ENCODE assay signal across 9 cellular contexts in the genomic region with DNA sequence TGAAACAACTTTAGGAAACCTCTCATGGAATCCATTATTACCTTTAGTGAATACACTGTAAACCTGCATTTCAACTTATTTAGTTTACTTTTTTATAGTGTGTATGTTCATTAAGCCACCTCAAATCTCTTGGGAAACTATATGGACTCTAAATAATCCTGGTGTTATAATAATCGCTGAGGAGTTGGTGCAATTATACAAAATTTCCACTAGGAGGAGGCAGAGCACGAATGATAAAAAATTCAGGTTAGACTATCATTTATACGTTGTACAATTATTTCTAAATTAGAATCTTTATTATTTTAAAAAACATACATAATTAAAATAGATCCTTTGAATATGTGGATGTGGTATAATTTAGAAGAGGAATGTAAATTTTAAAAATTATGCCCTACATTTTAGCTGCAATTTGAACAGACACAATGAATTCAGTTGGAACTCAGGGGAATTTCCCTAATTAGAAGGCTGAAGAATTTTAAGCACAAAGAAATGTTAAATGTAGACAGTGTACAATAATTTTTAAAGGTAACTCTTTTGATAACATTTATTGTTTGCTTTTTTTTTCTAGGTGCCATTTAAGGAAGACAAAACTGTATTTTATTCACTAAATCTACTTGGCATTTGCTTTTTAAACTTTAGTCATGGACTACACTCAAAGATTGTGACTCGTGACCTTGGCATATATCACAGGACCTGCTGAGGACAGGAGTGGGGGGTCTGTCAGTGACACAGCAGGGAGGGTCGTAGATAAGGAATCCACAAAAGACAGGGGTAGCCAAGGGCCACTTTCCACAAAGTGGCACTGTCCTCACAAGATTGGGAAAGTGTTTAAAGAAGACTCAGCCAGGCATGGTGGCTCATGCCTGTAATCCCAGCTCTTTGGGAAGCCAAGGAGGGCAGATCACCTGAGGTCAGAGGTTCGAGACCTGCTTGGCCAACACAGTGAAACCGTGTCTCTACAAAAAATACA. TPM values are rescaled to one million over a fixed set of nuclear protein-coding genes. Genes with fewer than 3 reads are reported as not detected.
DNase-seq lines count a peak whose midpoint lies in the region; ATAC-seq and TF ChIP-seq lines count a peak whose summit lies in the region.
"Had no signal": no experiment of that assay in that cellular context is flagged by ENCODE, and none has a peak within 500 bp of the region (broad histone marks: within the 10 kb centered on the region; RNA-seq: fewer than 3 reads in every experiment).

No MANE protein-coding gene starts in this region.

- no peak overlapping the region for H3K4me3 Mint-ChIP-seq in CD4-positive, alpha-beta memory T cell
- H3K4me3 Mint-ChIP-seq in stimulated activated naive B cell treated with anti-CD40 and anti-IgM and Interleukin-4, amounts not matched to agents 10 μg/mL and 1 μg/mL and 100 μg/mL, for 72 hours = no peak overlapping the region
- H3K4me3 Mint-ChIP-seq: IgD-negative memory B cell had no signal

- H3K27ac Mint-ChIP-seq in CD4-positive, alpha-beta memory T cell = peak overlapping the region in 1 of 7 donors; percentile 47
- peak overlapping the region; percentile 21 for H3K27ac Mint-ChIP-seq in stimulated activated naive B cell treated with anti-CD40 and anti-IgM and Interleukin-4, amounts not matched to agents 10 μg/mL and 1 μg/mL and 100 μg/mL, for 72 hours

- CTCF ChIA-PET in CD4-positive, alpha-beta memory T cell (lab: Charles Lee; ENCODE audit: partially characterized antibody) = interaction anchor here (0.8 to 5.7 kb wide), 11 partner anchors 10 to 945 kb away, joined by 3 to 65 read pairs (median 4); no protein-coding TSS in a partner anchor

- no peak overlapping the region for H3K4me3 ChIP-seq in CD4-positive, alpha-beta memory T cell (ENCODE audit: low read length in 2 of 2)
- H3K4me3 ChIP-seq in fibroblast of pulmonary artery (replicated peaks; ENCODE audit: low read depth, low read length) = no peak overlapping the region

- H3K36me3 ChIP-seq in CD4-positive, alpha-beta memory T cell (ENCODE audit: insufficient read depth, low read length) = no peaks in the 10 kb centered on the region

- H3K9me3 Mint-ChIP-seq in CD4-positive, alpha-beta memory T cell = peaks cover 0 to 6% (median 0%) of the 10 kb centered on the region in 8 donors
- H3K9me3 Mint-ChIP-seq in stimulated activated naive B cell treated with anti-CD40 and anti-IgM and Interleukin-4, amounts not matched to agents 10 μg/mL and 1 μg/mL and 100 μg/mL, for 72 hours = no peaks in the 10 kb centered on the region

- H3K9me3 ChIP-seq in CD4-positive, alpha-beta memory T cell (ENCODE audit: control insufficient read depth in 1 of 2, low read length in 2 of 2) = no peaks in the 10 kb centered on the region

- POLR2A ChIA-PET in CD4-positive, alpha-beta memory T cell (lab: Charles Lee; ENCODE audit: partially characterized antibody) = no interaction called here

- no peaks in the 10 kb centered on the region for H3K4me1 Mint-ChIP-seq in CD4-positive, alpha-beta memory T cell
- peaks cover 6 to 11% of the 10 kb centered on the region in 2 donors for H3K4me1 Mint-ChIP-seq in stimulated activated naive B cell treated with anti-CD40 and anti-IgM and Interleukin-4, amounts not matched to agents 10 μg/mL and 1 μg/mL and 100 μg/mL, for 72 hours

- H3K27me3 ChIP-seq in CD4-positive, alpha-beta memory T cell (ENCODE audit: insufficient read depth, low read length) = no peaks in the 10 kb centered on the region

- TF ChIP-seq CTCF in fibroblast of pulmonary artery (IDR thresholded peaks at IDR 0.05; ENCODE audit: low read length, missing control alignments) = peak; percentile 68

- ATAC-seq in SK-N-SH treated with all-trans-retinoic acid at 6 μM for 48 hours (peak; percentile 65), GM21825 (IDR thresholded peaks at IDR 0.05; ENCODE audit: unreplicated experiment) (no peak)
- peak; percentile 31 to 33 for ATAC-seq in stimulated activated naive B cell treated with anti-CD40 and anti-IgM and Interleukin-4, amounts not matched to agents 10 μg/mL and 1 μg/mL and 100 μg/mL, for 72 hours (replicated peaks)
- no peak for ATAC-seq in activated CD4-positive, CD25-positive, alpha-beta regulatory T cell treated with anti-CD3 and anti-CD28 coated beads, Interleukin-2, amount 50 U/mL, for 24 hours

- H3K36me3 Mint-ChIP-seq in CD4-positive, alpha-beta memory T cell = no peaks in the 10 kb centered on the region
- H3K36me3 Mint-ChIP-seq in stimulated activated naive B cell treated with anti-CD40 and anti-IgM and Interleukin-4, amounts not matched to agents 10 μg/mL and 1 μg/mL and 100 μg/mL, for 72 hours = no peaks in the 10 kb centered on the region
- H3K36me3 Mint-ChIP-seq: IgD-negative memory B cell had no signal

- peaks cover 7 to 9% of the 10 kb centered on the region in 2 donors for H3K27me3 Mint-ChIP-seq in CD4-positive, alpha-beta memory T cell
- peaks cover 0 to 10% of the 10 kb centered on the region in 2 donors for H3K27me3 Mint-ChIP-seq in stimulated activated naive B cell treated with anti-CD40 and anti-IgM and Interleukin-4, amounts not matched to agents 10 μg/mL and 1 μg/mL and 100 μg/mL, for 72 hours
- H3K27me3 Mint-ChIP-seq: IgD-negative memory B cell had no signal

- DNase-seq in CD4-positive, alpha-beta memory T cell = peak in 4 of 5 donors; percentile 15 to 24 (median 20)
- peak; percentile 34 for DNase-seq in HT1080 (ENCODE audit: low read depth)
- peak; percentile 49 for DNase-seq in fibroblast of pulmonary artery (ENCODE audit: low read depth)
- no peak for DNase-seq in stimulated activated naive B cell treated with anti-CD40 and anti-IgM and Interleukin-4, amounts not matched to agents 10 μg/mL and 1 μg/mL and 100 μg/mL, for 72 hours
- no peak for DNase-seq in stimulated activated CD8-positive, alpha-beta memory T cell treated with anti-CD3 and anti-CD28 coated beads, Interleukin-4, amount 100 ng/mL, for 48 hours

- intact Hi-C loops in CD4-positive, alpha-beta memory T cell (cut with micrococcal nuclease) = loop anchor here (1.0 kb wide), 2 partner anchors 334 to 862 kb away; no protein-coding TSS in a partner anchor

- no peak overlapping the region for H3K27ac ChIP-seq in CD4-positive, alpha-beta memory T cell (ENCODE audit: low read depth, low read length)

- H3K4me1 ChIP-seq in CD4-positive, alpha-beta memory T cell (ENCODE audit: insufficient read depth, low read length) = no peaks in the 10 kb centered on the region

TF ChIP-seq in SK-N-SH treated with all-trans-retinoic acid at 6 μM for 48 hours, 23 proteins besides CTCF, POLR2A, EP300 and RAD21:
- TF ChIP-seq ZC3H10 (CRISPR knock-in tag; IDR thresholded peaks at IDR 0.05) (no peak), ZNF70 (CRISPR knock-in tag; IDR thresholded peaks at IDR 0.05) (no peak), BACH2 (CRISPR knock-in tag; IDR thresholded peaks at IDR 0.05; ENCODE audit: borderline replicate concordance) (no peak), ZNF565 (CRISPR knock-in tag; conservative IDR thresholded peaks at IDR 0.05; ENCODE audit: low read depth) (no peak), ZFP30 (CRISPR knock-in tag; IDR thresholded peaks at IDR 0.05) (no peak), ISL1 (CRISPR knock-in tag; IDR thresholded peaks at IDR 0.05) (0 out of 2 replicates have a peak, but pooled peaks have one; percentile 10)
- TF ChIP-seq, protein P1, sequence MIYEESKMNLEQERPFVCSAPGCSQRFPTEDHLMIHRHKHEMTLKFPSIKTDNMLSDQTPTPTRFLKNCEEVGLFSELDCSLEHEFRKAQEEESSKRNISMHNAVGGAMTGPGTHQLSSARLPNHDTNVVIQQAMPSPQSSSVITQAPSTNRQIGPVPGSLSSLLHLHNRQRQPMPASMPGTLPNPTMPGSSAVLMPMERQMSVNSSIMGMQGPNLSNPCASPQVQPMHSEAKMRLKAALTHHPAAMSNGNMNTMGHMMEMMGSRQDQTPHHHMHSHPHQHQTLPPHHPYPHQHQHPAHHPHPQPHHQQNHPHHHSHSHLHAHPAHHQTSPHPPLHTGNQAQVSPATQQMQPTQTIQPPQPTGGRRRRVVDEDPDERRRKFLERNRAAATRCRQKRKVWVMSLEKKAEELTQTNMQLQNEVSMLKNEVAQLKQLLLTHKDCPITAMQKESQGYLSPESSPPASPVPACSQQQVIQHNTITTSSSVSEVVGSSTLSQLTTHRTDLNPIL (CRISPR knock-in tag; IDR thresholded peaks at IDR 0.05; ENCODE audit: low read depth) = no peak

RNA-seq across cellular contexts. Expression of a gene that starts 45.5 kb away (rescaled TPM):
- total RNA-seq in CD4-positive, alpha-beta memory T cell = 10 to 100 TPM; 20.7 to 20.8 TPM
- under 1 TPM; 0.11 to 0.36 TPM for polyA plus RNA-seq in CD4-positive, alpha-beta memory T cell
- 40.9 and 45.4 TPM in 2 replicates for total RNA-seq in HT1080 (2014; rRNA removed; shearing (Covaris generic))
- polyA plus RNA-seq in HT1080 (2015; cell fraction: cytosol; rRNA removed) = 42.8 and 44.7 TPM in 2 replicates
- 45.5 and 52.2 TPM in 2 replicates for polyA plus RNA-seq in HT1080 (2015; cell fraction: nucleus; rRNA removed)

RNA-seq across cellular contexts. Expression of a gene that starts 50.6 kb away (rescaled TPM):
- under 1 TPM; 0.29 to 0.36 TPM for total RNA-seq in CD4-positive, alpha-beta memory T cell
- not detected for polyA plus RNA-seq in CD4-positive, alpha-beta memory T cell
- total RNA-seq in HT1080 (2014; rRNA removed; shearing (Covaris generic)) = 20.5 and 28.8 TPM in 2 replicates
- 14.9 and 20.4 TPM in 2 replicates for polyA plus RNA-seq in HT1080 (2015; cell fraction: cytosol; rRNA removed)
- 83.5 and 92.9 TPM in 2 replicates for polyA plus RNA-seq in HT1080 (2015; cell fraction: nucleus; rRNA removed)

Comparison
In these comparisons a context has a peak if more than half of its experiments do, and no peak if none do; other contexts are left out.
1. DNase-seq: peak in CD4-positive, alpha-beta memory T cell (4 of 5), HT1080 (single experiment) and fibroblast of pulmonary artery (single experiment); none in stimulated activated naive B cell treated with anti-CD40 and anti-IgM and Interleukin-4, amounts not matched to agents 10 μg/mL and 1 μg/mL and 100 μg/mL, for 72 hours (single experiment) and stimulated activated CD8-positive, alpha-beta memory T cell treated with anti-CD3 and anti-CD28 coated beads, Interleukin-4, amount 100 ng/mL, for 48 hours (single experiment).
2. ATAC-seq: peak in SK-N-SH treated with all-trans-retinoic acid at 6 μM for 48 hours (single experiment) and stimulated activated naive B cell treated with anti-CD40 and anti-IgM and Interleukin-4, amounts not matched to agents 10 μg/mL and 1 μg/mL and 100 μg/mL, for 72 hours (2 of 2); none in activated CD4-positive, CD25-positive, alpha-beta regulatory T cell treated with anti-CD3 and anti-CD28 coated beads, Interleukin-2, amount 50 U/mL, for 24 hours (0 of 2) and GM21825 (single experiment).
3. RNA of a gene that starts 50.6 kb away (total RNA-seq): 20.5 to 28.8 TPM in HT1080; 0.29 to 0.36 TPM in CD4-positive, alpha-beta memory T cell; every median in the first group is over 10 times any median in the second.